1 cellular context compared by ENCODE assay signal in the genomic region with DNA sequence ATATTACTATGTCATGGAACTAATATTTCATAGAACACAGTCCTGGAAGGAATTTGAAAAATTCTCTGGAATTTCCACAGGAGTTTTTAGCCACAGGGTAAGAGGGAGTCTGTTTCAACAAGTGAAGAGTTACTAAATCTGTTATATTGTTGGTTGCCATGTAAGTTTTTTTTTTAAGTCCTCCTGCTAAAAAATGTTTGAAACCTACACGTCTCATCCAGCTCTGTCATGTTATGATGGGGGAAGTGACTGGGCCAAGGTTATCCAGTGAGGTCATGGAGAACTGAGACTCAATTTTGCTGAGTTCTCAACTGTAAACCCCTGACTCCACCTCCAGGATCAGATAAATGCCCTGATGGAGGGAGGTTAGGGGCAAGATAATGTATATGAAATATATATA.
TF ChIP-seq lines count a peak whose summit lies in the region.

No MANE protein-coding gene starts in this region.

TF ChIP-seq in K562, 482 proteins besides CTCF, POLR2A, EP300 and RAD21 (continued from another document and continues in another):
- TF ChIP-seq, protein P1, sequence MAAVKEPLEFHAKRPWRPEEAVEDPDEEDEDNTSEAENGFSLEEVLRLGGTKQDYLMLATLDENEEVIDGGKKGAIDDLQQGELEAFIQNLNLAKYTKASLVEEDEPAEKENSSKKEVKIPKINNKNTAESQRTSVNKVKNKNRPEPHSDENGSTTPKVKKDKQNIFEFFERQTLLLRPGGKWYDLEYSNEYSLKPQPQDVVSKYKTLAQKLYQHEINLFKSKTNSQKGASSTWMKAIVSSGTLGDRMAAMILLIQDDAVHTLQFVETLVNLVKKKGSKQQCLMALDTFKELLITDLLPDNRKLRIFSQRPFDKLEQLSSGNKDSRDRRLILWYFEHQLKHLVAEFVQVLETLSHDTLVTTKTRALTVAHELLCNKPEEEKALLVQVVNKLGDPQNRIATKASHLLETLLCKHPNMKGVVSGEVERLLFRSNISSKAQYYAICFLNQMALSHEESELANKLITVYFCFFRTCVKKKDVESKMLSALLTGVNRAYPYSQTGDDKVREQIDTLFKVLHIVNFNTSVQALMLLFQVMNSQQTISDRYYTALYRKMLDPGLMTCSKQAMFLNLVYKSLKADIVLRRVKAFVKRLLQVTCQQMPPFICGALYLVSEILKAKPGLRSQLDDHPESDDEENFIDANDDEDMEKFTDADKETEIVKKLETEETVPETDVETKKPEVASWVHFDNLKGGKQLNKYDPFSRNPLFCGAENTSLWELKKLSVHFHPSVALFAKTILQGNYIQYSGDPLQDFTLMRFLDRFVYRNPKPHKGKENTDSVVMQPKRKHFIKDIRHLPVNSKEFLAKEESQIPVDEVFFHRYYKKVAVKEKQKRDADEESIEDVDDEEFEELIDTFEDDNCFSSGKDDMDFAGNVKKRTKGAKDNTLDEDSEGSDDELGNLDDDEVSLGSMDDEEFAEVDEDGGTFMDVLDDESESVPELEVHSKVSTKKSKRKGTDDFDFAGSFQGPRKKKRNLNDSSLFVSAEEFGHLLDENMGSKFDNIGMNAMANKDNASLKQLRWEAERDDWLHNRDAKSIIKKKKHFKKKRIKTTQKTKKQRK (IDR thresholded peaks at IDR 0.05; ENCODE audit: borderline replicate concordance, low read depth, low read length) = no peak
- no peak for TF ChIP-seq TFAM (CRISPR knock-in tag; conservative IDR thresholded peaks at IDR 0.05)
- TF ChIP-seq, protein P2, sequence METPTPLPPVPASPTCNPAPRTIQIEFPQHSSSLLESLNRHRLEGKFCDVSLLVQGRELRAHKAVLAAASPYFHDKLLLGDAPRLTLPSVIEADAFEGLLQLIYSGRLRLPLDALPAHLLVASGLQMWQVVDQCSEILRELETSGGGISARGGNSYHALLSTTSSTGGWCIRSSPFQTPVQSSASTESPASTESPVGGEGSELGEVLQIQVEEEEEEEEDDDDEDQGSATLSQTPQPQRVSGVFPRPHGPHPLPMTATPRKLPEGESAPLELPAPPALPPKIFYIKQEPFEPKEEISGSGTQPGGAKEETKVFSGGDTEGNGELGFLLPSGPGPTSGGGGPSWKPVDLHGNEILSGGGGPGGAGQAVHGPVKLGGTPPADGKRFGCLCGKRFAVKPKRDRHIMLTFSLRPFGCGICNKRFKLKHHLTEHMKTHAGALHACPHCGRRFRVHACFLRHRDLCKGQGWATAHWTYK (CRISPR knock-in tag; IDR thresholded peaks at IDR 0.05) = no peak
- no peak for TF ChIP-seq TSC22D4 (tag; IDR thresholded peaks at IDR 0.05)
- TF ChIP-seq NFXL1 (CRISPR knock-in tag; IDR thresholded peaks at IDR 0.05) = no peak
- TF ChIP-seq DIDO1 (tag; IDR thresholded peaks at IDR 0.05; ENCODE audit: low read depth) = no peak
- peak; percentile 68 for TF ChIP-seq NFE2 (IDR thresholded peaks at IDR 0.05; ENCODE audit: low read depth)
- TF ChIP-seq NCOA6 (IDR thresholded peaks at IDR 0.05) = no peak
- TF ChIP-seq, protein P3, sequence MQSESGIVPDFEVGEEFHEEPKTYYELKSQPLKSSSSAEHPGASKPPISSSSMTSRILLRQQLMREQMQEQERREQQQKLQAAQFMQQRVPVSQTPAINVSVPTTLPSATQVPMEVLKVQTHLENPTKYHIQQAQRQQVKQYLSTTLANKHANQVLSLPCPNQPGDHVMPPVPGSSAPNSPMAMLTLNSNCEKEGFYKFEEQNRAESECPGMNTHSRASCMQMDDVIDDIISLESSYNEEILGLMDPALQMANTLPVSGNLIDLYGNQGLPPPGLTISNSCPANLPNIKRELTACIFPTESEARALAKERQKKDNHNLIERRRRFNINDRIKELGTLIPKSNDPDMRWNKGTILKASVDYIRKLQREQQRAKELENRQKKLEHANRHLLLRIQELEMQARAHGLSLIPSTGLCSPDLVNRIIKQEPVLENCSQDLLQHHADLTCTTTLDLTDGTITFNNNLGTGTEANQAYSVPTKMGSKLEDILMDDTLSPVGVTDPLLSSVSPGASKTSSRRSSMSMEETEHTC (IDR thresholded peaks at IDR 0.05) = no peak
- TF ChIP-seq, protein P4, sequence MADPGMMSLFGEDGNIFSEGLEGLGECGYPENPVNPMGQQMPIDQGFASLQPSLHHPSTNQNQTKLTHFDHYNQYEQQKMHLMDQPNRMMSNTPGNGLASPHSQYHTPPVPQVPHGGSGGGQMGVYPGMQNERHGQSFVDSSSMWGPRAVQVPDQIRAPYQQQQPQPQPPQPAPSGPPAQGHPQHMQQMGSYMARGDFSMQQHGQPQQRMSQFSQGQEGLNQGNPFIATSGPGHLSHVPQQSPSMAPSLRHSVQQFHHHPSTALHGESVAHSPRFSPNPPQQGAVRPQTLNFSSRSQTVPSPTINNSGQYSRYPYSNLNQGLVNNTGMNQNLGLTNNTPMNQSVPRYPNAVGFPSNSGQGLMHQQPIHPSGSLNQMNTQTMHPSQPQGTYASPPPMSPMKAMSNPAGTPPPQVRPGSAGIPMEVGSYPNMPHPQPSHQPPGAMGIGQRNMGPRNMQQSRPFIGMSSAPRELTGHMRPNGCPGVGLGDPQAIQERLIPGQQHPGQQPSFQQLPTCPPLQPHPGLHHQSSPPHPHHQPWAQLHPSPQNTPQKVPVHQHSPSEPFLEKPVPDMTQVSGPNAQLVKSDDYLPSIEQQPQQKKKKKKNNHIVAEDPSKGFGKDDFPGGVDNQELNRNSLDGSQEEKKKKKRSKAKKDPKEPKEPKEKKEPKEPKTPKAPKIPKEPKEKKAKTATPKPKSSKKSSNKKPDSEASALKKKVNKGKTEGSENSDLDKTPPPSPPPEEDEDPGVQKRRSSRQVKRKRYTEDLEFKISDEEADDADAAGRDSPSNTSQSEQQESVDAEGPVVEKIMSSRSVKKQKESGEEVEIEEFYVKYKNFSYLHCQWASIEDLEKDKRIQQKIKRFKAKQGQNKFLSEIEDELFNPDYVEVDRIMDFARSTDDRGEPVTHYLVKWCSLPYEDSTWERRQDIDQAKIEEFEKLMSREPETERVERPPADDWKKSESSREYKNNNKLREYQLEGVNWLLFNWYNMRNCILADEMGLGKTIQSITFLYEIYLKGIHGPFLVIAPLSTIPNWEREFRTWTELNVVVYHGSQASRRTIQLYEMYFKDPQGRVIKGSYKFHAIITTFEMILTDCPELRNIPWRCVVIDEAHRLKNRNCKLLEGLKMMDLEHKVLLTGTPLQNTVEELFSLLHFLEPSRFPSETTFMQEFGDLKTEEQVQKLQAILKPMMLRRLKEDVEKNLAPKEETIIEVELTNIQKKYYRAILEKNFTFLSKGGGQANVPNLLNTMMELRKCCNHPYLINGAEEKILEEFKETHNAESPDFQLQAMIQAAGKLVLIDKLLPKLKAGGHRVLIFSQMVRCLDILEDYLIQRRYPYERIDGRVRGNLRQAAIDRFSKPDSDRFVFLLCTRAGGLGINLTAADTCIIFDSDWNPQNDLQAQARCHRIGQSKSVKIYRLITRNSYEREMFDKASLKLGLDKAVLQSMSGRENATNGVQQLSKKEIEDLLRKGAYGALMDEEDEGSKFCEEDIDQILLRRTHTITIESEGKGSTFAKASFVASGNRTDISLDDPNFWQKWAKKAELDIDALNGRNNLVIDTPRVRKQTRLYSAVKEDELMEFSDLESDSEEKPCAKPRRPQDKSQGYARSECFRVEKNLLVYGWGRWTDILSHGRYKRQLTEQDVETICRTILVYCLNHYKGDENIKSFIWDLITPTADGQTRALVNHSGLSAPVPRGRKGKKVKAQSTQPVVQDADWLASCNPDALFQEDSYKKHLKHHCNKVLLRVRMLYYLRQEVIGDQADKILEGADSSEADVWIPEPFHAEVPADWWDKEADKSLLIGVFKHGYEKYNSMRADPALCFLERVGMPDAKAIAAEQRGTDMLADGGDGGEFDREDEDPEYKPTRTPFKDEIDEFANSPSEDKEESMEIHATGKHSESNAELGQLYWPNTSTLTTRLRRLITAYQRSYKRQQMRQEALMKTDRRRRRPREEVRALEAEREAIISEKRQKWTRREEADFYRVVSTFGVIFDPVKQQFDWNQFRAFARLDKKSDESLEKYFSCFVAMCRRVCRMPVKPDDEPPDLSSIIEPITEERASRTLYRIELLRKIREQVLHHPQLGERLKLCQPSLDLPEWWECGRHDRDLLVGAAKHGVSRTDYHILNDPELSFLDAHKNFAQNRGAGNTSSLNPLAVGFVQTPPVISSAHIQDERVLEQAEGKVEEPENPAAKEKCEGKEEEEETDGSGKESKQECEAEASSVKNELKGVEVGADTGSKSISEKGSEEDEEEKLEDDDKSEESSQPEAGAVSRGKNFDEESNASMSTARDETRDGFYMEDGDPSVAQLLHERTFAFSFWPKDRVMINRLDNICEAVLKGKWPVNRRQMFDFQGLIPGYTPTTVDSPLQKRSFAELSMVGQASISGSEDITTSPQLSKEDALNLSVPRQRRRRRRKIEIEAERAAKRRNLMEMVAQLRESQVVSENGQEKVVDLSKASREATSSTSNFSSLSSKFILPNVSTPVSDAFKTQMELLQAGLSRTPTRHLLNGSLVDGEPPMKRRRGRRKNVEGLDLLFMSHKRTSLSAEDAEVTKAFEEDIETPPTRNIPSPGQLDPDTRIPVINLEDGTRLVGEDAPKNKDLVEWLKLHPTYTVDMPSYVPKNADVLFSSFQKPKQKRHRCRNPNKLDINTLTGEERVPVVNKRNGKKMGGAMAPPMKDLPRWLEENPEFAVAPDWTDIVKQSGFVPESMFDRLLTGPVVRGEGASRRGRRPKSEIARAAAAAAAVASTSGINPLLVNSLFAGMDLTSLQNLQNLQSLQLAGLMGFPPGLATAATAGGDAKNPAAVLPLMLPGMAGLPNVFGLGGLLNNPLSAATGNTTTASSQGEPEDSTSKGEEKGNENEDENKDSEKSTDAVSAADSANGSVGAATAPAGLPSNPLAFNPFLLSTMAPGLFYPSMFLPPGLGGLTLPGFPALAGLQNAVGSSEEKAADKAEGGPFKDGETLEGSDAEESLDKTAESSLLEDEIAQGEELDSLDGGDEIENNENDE (IDR thresholded peaks at IDR 0.05; ENCODE audit: low read depth, low read length) = no peak
- TF ChIP-seq BACH1 (tag; IDR thresholded peaks at IDR 0.05) = peak; percentile 17; the same call in 1 of the 2 replicates
- no peak for TF ChIP-seq SRSF7 (optimal IDR thresholded peaks at IDR 0.05; ENCODE audit: low read depth, low read length)
- no peak for TF ChIP-seq HDAC2 (IDR thresholded peaks at IDR 0.05)
- TF ChIP-seq, protein P5, sequence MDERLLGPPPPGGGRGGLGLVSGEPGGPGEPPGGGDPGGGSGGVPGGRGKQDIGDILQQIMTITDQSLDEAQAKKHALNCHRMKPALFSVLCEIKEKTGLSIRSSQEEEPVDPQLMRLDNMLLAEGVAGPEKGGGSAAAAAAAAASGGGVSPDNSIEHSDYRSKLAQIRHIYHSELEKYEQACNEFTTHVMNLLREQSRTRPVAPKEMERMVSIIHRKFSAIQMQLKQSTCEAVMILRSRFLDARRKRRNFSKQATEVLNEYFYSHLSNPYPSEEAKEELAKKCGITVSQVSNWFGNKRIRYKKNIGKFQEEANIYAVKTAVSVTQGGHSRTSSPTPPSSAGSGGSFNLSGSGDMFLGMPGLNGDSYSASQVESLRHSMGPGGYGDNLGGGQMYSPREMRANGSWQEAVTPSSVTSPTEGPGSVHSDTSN (CRISPR knock-in tag; IDR thresholded peaks at IDR 0.05; ENCODE audit: low read depth) = no peak
- TF ChIP-seq, protein P5 (tag; conservative IDR thresholded peaks at IDR 0.05; ENCODE audit: low read depth) = 0 out of 2 replicates have a peak, but pooled peaks have one; percentile 15
- no peak for TF ChIP-seq FIP1L1 (IDR thresholded peaks at IDR 0.05; ENCODE audit: low read depth, low read length, poor library complexity, severe bottlenecking)
- TF ChIP-seq FOXK1 (CRISPR knock-in tag; IDR thresholded peaks at IDR 0.05; ENCODE audit: borderline replicate concordance) = no peak
- no peak for TF ChIP-seq TAF15 (IDR thresholded peaks at IDR 0.05; ENCODE audit: low read depth, low read length)
- TF ChIP-seq ETV5 (CRISPR knock-in tag; IDR thresholded peaks at IDR 0.05; ENCODE audit: low read depth) = no peak
- TF ChIP-seq ZNF354B (CRISPR knock-in tag; IDR thresholded peaks at IDR 0.05) = no peak
- TF ChIP-seq ZNF76 (CRISPR knock-in tag; IDR thresholded peaks at IDR 0.05; ENCODE audit: borderline replicate concordance) = no peak
- TF ChIP-seq, protein P6, sequence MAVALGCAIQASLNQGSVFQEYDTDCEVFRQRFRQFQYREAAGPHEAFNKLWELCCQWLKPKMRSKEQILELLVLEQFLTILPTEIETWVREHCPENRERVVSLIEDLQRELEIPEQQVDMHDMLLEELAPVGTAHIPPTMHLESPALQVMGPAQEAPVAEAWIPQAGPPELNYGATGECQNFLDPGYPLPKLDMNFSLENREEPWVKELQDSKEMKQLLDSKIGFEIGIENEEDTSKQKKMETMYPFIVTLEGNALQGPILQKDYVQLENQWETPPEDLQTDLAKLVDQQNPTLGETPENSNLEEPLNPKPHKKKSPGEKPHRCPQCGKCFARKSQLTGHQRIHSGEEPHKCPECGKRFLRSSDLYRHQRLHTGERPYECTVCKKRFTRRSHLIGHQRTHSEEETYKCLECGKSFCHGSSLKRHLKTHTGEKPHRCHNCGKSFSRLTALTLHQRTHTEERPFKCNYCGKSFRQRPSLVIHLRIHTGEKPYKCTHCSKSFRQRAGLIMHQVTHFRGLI (CRISPR knock-in tag; IDR thresholded peaks at IDR 0.05) = no peak
- TF ChIP-seq ZNF324 (CRISPR knock-in tag; IDR thresholded peaks at IDR 0.05) = no peak
- TF ChIP-seq ZNF431 (CRISPR knock-in tag; IDR thresholded peaks at IDR 0.05) = no peak
- TF ChIP-seq ZNF134 (CRISPR knock-in tag; conservative IDR thresholded peaks at IDR 0.05) = no peak
- TF ChIP-seq, protein P7, sequence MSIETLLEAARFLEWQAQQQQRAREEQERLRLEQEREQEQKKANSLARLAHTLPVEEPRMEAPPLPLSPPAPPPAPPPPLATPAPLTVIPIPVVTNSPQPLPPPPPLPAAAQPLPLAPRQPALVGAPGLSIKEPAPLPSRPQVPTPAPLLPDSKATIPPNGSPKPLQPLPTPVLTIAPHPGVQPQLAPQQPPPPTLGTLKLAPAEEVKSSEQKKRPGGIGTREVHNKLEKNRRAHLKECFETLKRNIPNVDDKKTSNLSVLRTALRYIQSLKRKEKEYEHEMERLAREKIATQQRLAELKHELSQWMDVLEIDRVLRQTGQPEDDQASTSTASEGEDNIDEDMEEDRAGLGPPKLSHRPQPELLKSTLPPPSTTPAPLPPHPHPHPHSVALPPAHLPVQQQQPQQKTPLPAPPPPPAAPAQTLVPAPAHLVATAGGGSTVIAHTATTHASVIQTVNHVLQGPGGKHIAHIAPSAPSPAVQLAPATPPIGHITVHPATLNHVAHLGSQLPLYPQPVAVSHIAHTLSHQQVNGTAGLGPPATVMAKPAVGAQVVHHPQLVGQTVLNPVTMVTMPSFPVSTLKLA (conservative IDR thresholded peaks at IDR 0.05) = 0 out of 4 replicates have a peak, but pooled peaks of 1 of the 2 experiments have one; percentile 14
- TF ChIP-seq SRSF1 (IDR thresholded peaks at IDR 0.05; ENCODE audit: low read depth, low read length) = no peak
- no peak for TF ChIP-seq POLR3G (IDR thresholded peaks at IDR 0.05; ENCODE audit: extremely low read depth, insufficient read length, insufficient replicate concordance)
- no peak for TF ChIP-seq HSF4 (CRISPR knock-in tag; IDR thresholded peaks at IDR 0.05; ENCODE audit: borderline replicate concordance)
